ENCODE assay signal across 12 cellular contexts in genomic region chr9:127444283-127444920, GRCh38. TPM values are rescaled to one million over a fixed set of nuclear protein-coding genes. Genes with fewer than 3 reads are reported as not detected.
DNase-seq lines count a peak whose midpoint lies in the region; ATAC-seq and TF ChIP-seq lines count a peak whose summit lies in the region.
"Had no signal": no experiment of that assay in that cellular context is flagged by ENCODE, and none has a peak within 500 bp of the region (broad histone marks: within the 10 kb centered on the region; RNA-seq: fewer than 3 reads in every experiment).

No MANE protein-coding gene starts in this region.

- H3K27me3 Mint-ChIP-seq in Calu3 (ENCODE audit: unreplicated experiment) (no peaks in the 10 kb centered on the region), GM23338 (ENCODE audit: insufficient read depth, low read depth, poor library complexity) (peaks cover 31% of the 10 kb centered on the region), activated B cell treated with CpG ODN at 0.5 μM for 24 hours (no peaks in the 10 kb centered on the region)
- H3K27me3 Mint-ChIP-seq in natural killer cell treated with Interleukin-12 subunit alpha and Interleukin-12 subunit beta and Interleukin-15 and Interleukin-18, amount 100 ng/mL, for 72 hours, result no peaks in the 10 kb centered on the region

- intact Hi-C loops in Calu3 (cut with micrococcal nuclease; ENCODE audit: unreplicated experiment), result no loop called here
- intact Hi-C loops in activated B cell treated with CpG ODN at 0.5 μM for 24 hours (cut with micrococcal nuclease), result no loop called here

- H3K9me3 Mint-ChIP-seq in Calu3 (ENCODE audit: low read depth, unreplicated experiment) (peaks cover 7% of the 10 kb centered on the region), GM23338 (peaks cover 14% of the 10 kb centered on the region; the same call in 2 of the 3 replicates), activated B cell treated with CpG ODN at 0.5 μM for 24 hours (no peaks in the 10 kb centered on the region)
- H3K9me3 Mint-ChIP-seq in natural killer cell treated with Interleukin-12 subunit alpha and Interleukin-12 subunit beta and Interleukin-15 and Interleukin-18, amount 100 ng/mL, for 72 hours, result no peaks in the 10 kb centered on the region

- peak overlapping the region; percentile 70; the same call in 1 of the 2 replicates for H3K27ac ChIP-seq in GM23338 (ENCODE audit: low read depth)

- H3K4me2 ChIP-seq in GM23338, result no peak overlapping the region

- H3K27ac Mint-ChIP-seq in Calu3 (ENCODE audit: unreplicated experiment) (peak overlapping the region; percentile 39), GM23338 (peak overlapping the region; percentile 1; the same call in 1 of the 2 replicates), activated B cell treated with CpG ODN at 0.5 μM for 24 hours (peak overlapping the region; percentile 25)
- H3K27ac Mint-ChIP-seq in natural killer cell treated with Interleukin-12 subunit alpha and Interleukin-12 subunit beta and Interleukin-15 and Interleukin-18, amount 100 ng/mL, for 72 hours, result peak overlapping the region; percentile 38 to 94

- H3K4me3 Mint-ChIP-seq in Calu3 (ENCODE audit: low read depth, unreplicated experiment) (no peak overlapping the region), GM23338 (no peak overlapping the region), activated B cell treated with CpG ODN at 0.5 μM for 24 hours (no peak overlapping the region)
- H3K4me3 Mint-ChIP-seq in natural killer cell treated with Interleukin-12 subunit alpha and Interleukin-12 subunit beta and Interleukin-15 and Interleukin-18, amount 100 ng/mL, for 72 hours, result no peak overlapping the region

- peaks cover 69% of the 10 kb centered on the region for H3K36me3 ChIP-seq in GM23338 (ENCODE audit: insufficient read depth)

- no TSS peak for BruUV-seq in Calu3 (replicated peaks; lab: Mats Ljungman, UMichigan)

- no peaks in the 10 kb centered on the region for H3K9me2 ChIP-seq in GM23338 (ENCODE audit: insufficient read depth)

- TF ChIP-seq CTCF in Calu3 (IDR thresholded peaks at IDR 0.05; ENCODE audit: unreplicated experiment) (no peak), GM23338 (conservative IDR thresholded peaks at IDR 0.05; ENCODE audit: low read depth in 2 of 2) (no peak), activated B cell treated with CpG ODN at 0.5 μM for 24 hours (IDR thresholded peaks at IDR 0.05) (no peak)

- ATAC-seq in GM23338 (peak; percentile 12), activated B cell treated with CpG ODN at 0.5 μM for 24 hours (ENCODE audit: low read depth) (no peak)
- ATAC-seq in natural killer cell treated with Interleukin-12 subunit alpha and Interleukin-12 subunit beta and Interleukin-15 and Interleukin-18, amount 100 ng/mL, for 72 hours, result peak in 1 of 2 donors; percentile 18

- DNase-seq in Calu3, result no peak
- DNase-seq in GM23338 (ENCODE audit: low spot score), result no peak
- DNase-seq in activated B cell treated with CpG ODN at 0.5 μM for 24 hours, result no peak
- DNase-seq in natural killer cell treated with Interleukin-12 subunit alpha and Interleukin-12 subunit beta and Interleukin-15 and Interleukin-18, amount 100 ng/mL, for 72 hours (ENCODE audit: low spot score), result no peak
- no peak for DNase-seq in NCI-H345 treated with DMSO at 0.1 percent for 48 hours (lab: John Stamatoyannopoulos, UW; ENCODE audit: unreplicated experiment)
- DNase-seq in NCI-H1436 treated with DMSO at 0.1 percent for 48 hours (lab: John Stamatoyannopoulos, UW), result no peak
- DNase-seq in NCI-H2196 (lab: John Stamatoyannopoulos, UW; ENCODE audit: unreplicated experiment), result no peak
- DNase-seq: central memory CD4-positive, alpha-beta T cell; GF-D8; MM.1S; NCI-H526; SW 1271 had no signal

- no peak overlapping the region for H3K4me3 ChIP-seq in GM23338

- H3K27me3 ChIP-seq in GM23338 (ENCODE audit: insufficient read depth), result no peaks in the 10 kb centered on the region

- POLR2A ChIA-PET in activated B cell treated with CpG ODN at 0.5 μM for 24 hours (lab: Charles Lee), result interaction anchor here (0.6 to 3.0 kb wide), 10 partner anchors 11 to 932 kb away, joined by 3 to 15 read pairs (median 5); partner anchors contain the start of genes SLC2A8 and ZNF79

- H3K36me3 Mint-ChIP-seq in Calu3 (ENCODE audit: insufficient read depth, unreplicated experiment), result peaks cover 88% of the 10 kb centered on the region
- peaks cover 96% of the 10 kb centered on the region for H3K36me3 Mint-ChIP-seq in GM23338 (ENCODE audit: low read depth)
- H3K36me3 Mint-ChIP-seq in activated B cell treated with CpG ODN at 0.5 μM for 24 hours (ENCODE audit: low read depth), result peaks cover 84% of the 10 kb centered on the region
- peaks cover 55% of the 10 kb centered on the region for H3K36me3 Mint-ChIP-seq in natural killer cell treated with Interleukin-12 subunit alpha and Interleukin-12 subunit beta and Interleukin-15 and Interleukin-18, amount 100 ng/mL, for 72 hours

- H3K4me1 Mint-ChIP-seq in Calu3 (ENCODE audit: low read depth, unreplicated experiment) (no peaks in the 10 kb centered on the region), GM23338 (peaks cover 16% of the 10 kb centered on the region), activated B cell treated with CpG ODN at 0.5 μM for 24 hours (peaks cover 23% of the 10 kb centered on the region)
- H3K4me1 Mint-ChIP-seq in natural killer cell treated with Interleukin-12 subunit alpha and Interleukin-12 subunit beta and Interleukin-15 and Interleukin-18, amount 100 ng/mL, for 72 hours (ENCODE audit: low read depth in 2 of 2), result peaks cover 36 to 38% of the 10 kb centered on the region in 2 donors

- H2AFZ ChIP-seq in GM23338, result no peak overlapping the region

- peaks cover 57% of the 10 kb centered on the region for H3F3A ChIP-seq in GM23338 (replicated peaks; ENCODE audit: low read depth)

- peaks cover 11% of the 10 kb centered on the region; the same call in 1 of the 2 replicates for H3K4me1 ChIP-seq in GM23338 (ENCODE audit: insufficient read depth)

- CTCF ChIA-PET in Calu3 (lab: Charles Lee) (no interaction called here), activated B cell treated with CpG ODN at 0.5 μM for 24 hours (lab: Charles Lee) (no interaction called here)

- H3K79me2 ChIP-seq in GM23338 (replicated peaks; ENCODE audit: insufficient read depth), result peaks cover 18% of the 10 kb centered on the region

- peaks cover 25% of the 10 kb centered on the region for H4K20me1 ChIP-seq in GM23338 (replicated peaks; ENCODE audit: insufficient read depth)

TF ChIP-seq in GM23338, 12 proteins besides CTCF, POLR2A, EP300 and RAD21 (continues in another document):
- TF ChIP-seq ZNF331 (CRISPR knock-in tag; IDR thresholded peaks at IDR 0.05; ENCODE audit: low read depth), result no peak

RNA-seq across cellular contexts. Expression of gene RPL12, which starts 6.8 kb away (rescaled TPM):
- total RNA-seq in Calu3 (2022) (788 and 855 TPM in 2 replicates), activated B cell treated with CpG ODN at 0.5 μM for 24 hours (2,278 and 2,307 TPM in 2 replicates)
- 1,947 and 2,596 TPM in 2 replicates for total RNA-seq in GM23338 (2014; rRNA removed; shearing (Covaris generic))
- 2,121 and 2,369 TPM in 2 replicates for polyA plus RNA-seq in GM23338 (2016; fragmentation: Nextera tagmentation; extraction: Ambion mirVana)
- 1,000 to 10,000 TPM in 1 of 2 donors, 100 to 1,000 TPM in 1; 698 to 1,282 TPM for total RNA-seq in natural killer cell treated with Interleukin-12 subunit alpha and Interleukin-12 subunit beta and Interleukin-15 and Interleukin-18, amount 100 ng/mL, for 72 hours

RNA-seq across cellular contexts. Expression of gene LRSAM1, which starts 6.9 kb away (rescaled TPM):
- total RNA-seq in Calu3 (2022), result 12.0 and 18.4 TPM in 2 replicates
- 16.9 and 21.9 TPM in 2 replicates for total RNA-seq in GM23338 (2014; rRNA removed; shearing (Covaris generic))
- 12.8 and 16.1 TPM in 2 replicates for polyA plus RNA-seq in GM23338 (2016; fragmentation: Nextera tagmentation; extraction: Ambion mirVana)
- 19.4 and 23.9 TPM in 2 replicates for total RNA-seq in activated B cell treated with CpG ODN at 0.5 μM for 24 hours
- 10 to 100 TPM; 17.5 to 34.4 TPM for total RNA-seq in natural killer cell treated with Interleukin-12 subunit alpha and Interleukin-12 subunit beta and Interleukin-15 and Interleukin-18, amount 100 ng/mL, for 72 hours

RNA-seq across cellular contexts. Expression of gene ZNF79, which starts 20.2 kb away (rescaled TPM):
- total RNA-seq in Calu3 (2022) (7.0 and 7.1 TPM in 2 replicates), activated B cell treated with CpG ODN at 0.5 μM for 24 hours (13.5 and 14.0 TPM in 2 replicates)
- 5.8 and 6.3 TPM in 2 replicates for total RNA-seq in GM23338 (2014; rRNA removed; shearing (Covaris generic))
- polyA plus RNA-seq in GM23338 (2016; fragmentation: Nextera tagmentation; extraction: Ambion mirVana), result 2.2 and 2.9 TPM in 2 replicates
- 10 to 100 TPM; 14.4 to 16.3 TPM for total RNA-seq in natural killer cell treated with Interleukin-12 subunit alpha and Interleukin-12 subunit beta and Interleukin-15 and Interleukin-18, amount 100 ng/mL, for 72 hours

RNA-seq across cellular contexts. Expression of gene SLC2A8, which starts 47.4 kb away (rescaled TPM):
- total RNA-seq in Calu3 (2022) (10.8 and 13.1 TPM in 2 replicates), activated B cell treated with CpG ODN at 0.5 μM for 24 hours (13.4 and 17.1 TPM in 2 replicates)
- total RNA-seq in GM23338 (2014; rRNA removed; shearing (Covaris generic)), result 28.9 and 34.1 TPM in 2 replicates
- 16.3 and 18.9 TPM in 2 replicates for polyA plus RNA-seq in GM23338 (2016; fragmentation: Nextera tagmentation; extraction: Ambion mirVana)
- 10 to 100 TPM in 1 of 2 donors, 1 to 10 TPM in 1; 8.8 to 16.5 TPM for total RNA-seq in natural killer cell treated with Interleukin-12 subunit alpha and Interleukin-12 subunit beta and Interleukin-15 and Interleukin-18, amount 100 ng/mL, for 72 hours

Comparison
In these comparisons a context has a peak if more than half of its experiments do, and no peak if none do; other contexts are left out.
1. H3K27ac Mint-ChIP-seq: peak in every context shown above with its lines; median percentile 66 in natural killer cell treated with Interleukin-12 subunit alpha and Interleukin-12 subunit beta and Interleukin-15 and Interleukin-18, amount 100 ng/mL, for 72 hours; 39 in Calu3; 25 in activated B cell treated with CpG ODN at 0.5 μM for 24 hours; 1 in GM23338.